Comparison of ENCODE assay signal across 1 cellular context in the genomic region with DNA sequence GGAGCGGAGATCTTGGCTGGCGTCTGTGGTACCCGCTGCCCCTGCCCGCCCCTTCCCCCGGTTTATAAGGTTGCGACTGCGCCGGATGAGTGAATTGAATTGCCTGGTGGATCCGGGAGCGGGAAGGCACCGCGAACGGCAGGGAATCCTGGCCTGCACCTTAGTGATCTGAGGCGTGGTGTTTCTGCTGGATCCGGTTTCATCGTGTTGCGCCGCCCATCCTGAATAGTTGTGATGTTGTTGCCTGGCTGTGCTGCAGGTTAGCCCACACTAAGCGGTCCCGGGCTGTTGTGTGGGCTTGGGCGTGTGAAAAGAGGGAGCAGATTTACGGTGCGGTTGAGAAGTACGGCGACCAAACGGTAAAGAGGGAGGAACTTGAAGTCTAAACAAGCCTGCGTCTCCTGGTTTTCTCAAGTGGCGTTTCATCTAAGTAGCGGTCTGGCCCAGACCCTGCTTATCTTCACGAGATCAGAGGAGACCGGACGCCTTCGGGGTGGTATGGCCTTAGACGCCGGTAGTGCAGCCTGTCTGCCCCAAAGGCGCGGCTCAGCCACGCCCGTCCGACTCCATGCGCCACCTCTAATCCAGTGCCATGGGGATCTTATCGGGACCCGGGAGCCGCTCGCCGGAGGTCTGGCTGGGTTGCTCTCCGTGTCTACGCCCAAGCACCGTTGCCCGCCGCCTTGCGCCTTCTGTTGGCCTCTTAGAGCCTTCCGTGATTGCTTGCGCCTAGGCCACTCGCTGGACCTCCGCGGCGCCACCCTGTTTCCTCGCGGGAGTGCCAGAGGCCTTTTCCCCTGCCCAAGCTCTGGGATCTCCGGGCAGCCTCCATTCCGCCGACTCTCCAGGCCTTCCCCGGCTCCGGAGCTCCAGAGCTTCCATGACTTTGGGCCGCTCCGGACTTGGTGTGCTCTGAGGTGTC.
TF ChIP-seq lines count a peak whose summit lies in the region.

No MANE protein-coding gene starts in this region.

TF ChIP-seq in HepG2, 621 proteins besides CTCF, POLR2A, EP300 and RAD21 (continued from another document and continues in another):
- TF ChIP-seq, protein P1, sequence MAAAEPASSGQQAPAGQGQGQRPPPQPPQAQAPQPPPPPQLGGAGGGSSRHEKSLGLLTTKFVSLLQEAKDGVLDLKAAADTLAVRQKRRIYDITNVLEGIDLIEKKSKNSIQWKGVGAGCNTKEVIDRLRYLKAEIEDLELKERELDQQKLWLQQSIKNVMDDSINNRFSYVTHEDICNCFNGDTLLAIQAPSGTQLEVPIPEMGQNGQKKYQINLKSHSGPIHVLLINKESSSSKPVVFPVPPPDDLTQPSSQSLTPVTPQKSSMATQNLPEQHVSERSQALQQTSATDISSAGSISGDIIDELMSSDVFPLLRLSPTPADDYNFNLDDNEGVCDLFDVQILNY (CRISPR knock-in tag; conservative IDR thresholded peaks at IDR 0.05) = no peak
- TF ChIP-seq ZNF275 (CRISPR knock-in tag; IDR thresholded peaks at IDR 0.05; ENCODE audit: borderline replicate concordance) = peak; percentile 31; the same call in 1 of the 2 replicates
- no peak for TF ChIP-seq CREBL2 (CRISPR knock-in tag; IDR thresholded peaks at IDR 0.05; ENCODE audit: borderline replicate concordance)
- TF ChIP-seq IRF9 (CRISPR knock-in tag; IDR thresholded peaks at IDR 0.05; ENCODE audit: borderline replicate concordance) = 0 out of 2 replicates have a peak, but pooled peaks have one; percentile 24
- no peak for TF ChIP-seq HNRNPK (IDR thresholded peaks at IDR 0.05; ENCODE audit: low read depth, low read length, poor library complexity, severe bottlenecking)
- no peak for TF ChIP-seq NFE2L2 (IDR thresholded peaks at IDR 0.05; ENCODE audit: low read length)
- 0 out of 2 replicates have a peak, but pooled peaks have one; percentile 19 for TF ChIP-seq RBAK (CRISPR knock-in tag; IDR thresholded peaks at IDR 0.05)
- TF ChIP-seq DZIP1 (CRISPR knock-in tag; IDR thresholded peaks at IDR 0.05) = no peak
- no peak for TF ChIP-seq BHLHE40 (IDR thresholded peaks at IDR 0.05; ENCODE audit: low read length)
- TF ChIP-seq, protein P2, sequence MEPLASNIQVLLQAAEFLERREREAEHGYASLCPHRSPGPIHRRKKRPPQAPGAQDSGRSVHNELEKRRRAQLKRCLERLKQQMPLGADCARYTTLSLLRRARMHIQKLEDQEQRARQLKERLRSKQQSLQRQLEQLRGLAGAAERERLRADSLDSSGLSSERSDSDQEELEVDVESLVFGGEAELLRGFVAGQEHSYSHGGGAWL (CRISPR knock-in tag; IDR thresholded peaks at IDR 0.05) = no peak
- TF ChIP-seq SIN3B (IDR thresholded peaks at IDR 0.05; ENCODE audit: low read length) = 0 out of 2 replicates have a peak, but pooled peaks have one; percentile 13
- TF ChIP-seq, protein P3, sequence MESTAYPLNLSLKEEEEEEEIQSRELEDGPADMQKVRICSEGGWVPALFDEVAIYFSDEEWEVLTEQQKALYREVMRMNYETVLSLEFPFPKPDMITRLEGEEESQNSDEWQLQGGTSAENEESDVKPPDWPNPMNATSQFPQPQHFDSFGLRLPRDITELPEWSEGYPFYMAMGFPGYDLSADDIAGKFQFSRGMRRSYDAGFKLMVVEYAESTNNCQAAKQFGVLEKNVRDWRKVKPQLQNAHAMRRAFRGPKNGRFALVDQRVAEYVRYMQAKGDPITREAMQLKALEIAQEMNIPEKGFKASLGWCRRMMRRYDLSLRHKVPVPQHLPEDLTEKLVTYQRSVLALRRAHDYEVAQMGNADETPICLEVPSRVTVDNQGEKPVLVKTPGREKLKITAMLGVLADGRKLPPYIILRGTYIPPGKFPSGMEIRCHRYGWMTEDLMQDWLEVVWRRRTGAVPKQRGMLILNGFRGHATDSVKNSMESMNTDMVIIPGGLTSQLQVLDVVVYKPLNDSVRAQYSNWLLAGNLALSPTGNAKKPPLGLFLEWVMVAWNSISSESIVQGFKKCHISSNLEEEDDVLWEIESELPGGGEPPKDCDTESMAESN (CRISPR knock-in tag; conservative IDR thresholded peaks at IDR 0.05) = peak; percentile 75
- no peak for TF ChIP-seq ZFP36L1 (CRISPR knock-in tag; IDR thresholded peaks at IDR 0.05)
- TF ChIP-seq, protein P4, sequence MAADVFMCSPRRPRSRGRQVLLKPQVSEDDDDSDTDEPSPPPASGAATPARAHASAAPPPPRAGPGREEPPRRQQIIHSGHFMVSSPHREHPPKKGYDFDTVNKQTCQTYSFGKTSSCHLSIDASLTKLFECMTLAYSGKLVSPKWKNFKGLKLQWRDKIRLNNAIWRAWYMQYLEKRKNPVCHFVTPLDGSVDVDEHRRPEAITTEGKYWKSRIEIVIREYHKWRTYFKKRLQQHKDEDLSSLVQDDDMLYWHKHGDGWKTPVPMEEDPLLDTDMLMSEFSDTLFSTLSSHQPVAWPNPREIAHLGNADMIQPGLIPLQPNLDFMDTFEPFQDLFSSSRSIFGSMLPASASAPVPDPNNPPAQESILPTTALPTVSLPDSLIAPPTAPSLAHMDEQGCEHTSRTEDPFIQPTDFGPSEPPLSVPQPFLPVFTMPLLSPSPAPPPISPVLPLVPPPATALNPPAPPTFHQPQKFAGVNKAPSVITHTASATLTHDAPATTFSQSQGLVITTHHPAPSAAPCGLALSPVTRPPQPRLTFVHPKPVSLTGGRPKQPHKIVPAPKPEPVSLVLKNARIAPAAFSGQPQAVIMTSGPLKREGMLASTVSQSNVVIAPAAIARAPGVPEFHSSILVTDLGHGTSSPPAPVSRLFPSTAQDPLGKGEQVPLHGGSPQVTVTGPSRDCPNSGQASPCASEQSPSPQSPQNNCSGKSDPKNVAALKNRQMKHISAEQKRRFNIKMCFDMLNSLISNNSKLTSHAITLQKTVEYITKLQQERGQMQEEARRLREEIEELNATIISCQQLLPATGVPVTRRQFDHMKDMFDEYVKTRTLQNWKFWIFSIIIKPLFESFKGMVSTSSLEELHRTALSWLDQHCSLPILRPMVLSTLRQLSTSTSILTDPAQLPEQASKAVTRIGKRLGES (CRISPR knock-in tag; IDR thresholded peaks at IDR 0.05; ENCODE audit: borderline replicate concordance) = no peak
- peak; percentile 74; the same call in 1 of the 2 replicates for TF ChIP-seq FOXC1 (CRISPR knock-in tag; IDR thresholded peaks at IDR 0.05; ENCODE audit: borderline replicate concordance)
- TF ChIP-seq, protein P5, sequence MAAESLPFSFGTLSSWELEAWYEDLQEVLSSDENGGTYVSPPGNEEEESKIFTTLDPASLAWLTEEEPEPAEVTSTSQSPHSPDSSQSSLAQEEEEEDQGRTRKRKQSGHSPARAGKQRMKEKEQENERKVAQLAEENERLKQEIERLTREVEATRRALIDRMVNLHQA (CRISPR knock-in tag; IDR thresholded peaks at IDR 0.05) = no peak
- TF ChIP-seq HDAC2 (CRISPR knock-in tag; IDR thresholded peaks at IDR 0.05) = peak; percentile 70
- TF ChIP-seq ZNF441 (CRISPR knock-in tag; IDR thresholded peaks at IDR 0.05; ENCODE audit: borderline replicate concordance) = peak; percentile 51; the same call in 1 of the 2 replicates
- 0 out of 2 replicates have a peak, but pooled peaks have one; percentile 41 for TF ChIP-seq NKX3-1 (CRISPR knock-in tag; IDR thresholded peaks at IDR 0.05)
- TF ChIP-seq SNAI1 (CRISPR knock-in tag; IDR thresholded peaks at IDR 0.05; ENCODE audit: borderline replicate concordance) = no peak
- no peak for TF ChIP-seq ZSCAN21 (CRISPR knock-in tag; IDR thresholded peaks at IDR 0.05; ENCODE audit: borderline replicate concordance)
- no peak for TF ChIP-seq ETV6 (CRISPR knock-in tag; conservative IDR thresholded peaks at IDR 0.05)
- TF ChIP-seq, protein P6, sequence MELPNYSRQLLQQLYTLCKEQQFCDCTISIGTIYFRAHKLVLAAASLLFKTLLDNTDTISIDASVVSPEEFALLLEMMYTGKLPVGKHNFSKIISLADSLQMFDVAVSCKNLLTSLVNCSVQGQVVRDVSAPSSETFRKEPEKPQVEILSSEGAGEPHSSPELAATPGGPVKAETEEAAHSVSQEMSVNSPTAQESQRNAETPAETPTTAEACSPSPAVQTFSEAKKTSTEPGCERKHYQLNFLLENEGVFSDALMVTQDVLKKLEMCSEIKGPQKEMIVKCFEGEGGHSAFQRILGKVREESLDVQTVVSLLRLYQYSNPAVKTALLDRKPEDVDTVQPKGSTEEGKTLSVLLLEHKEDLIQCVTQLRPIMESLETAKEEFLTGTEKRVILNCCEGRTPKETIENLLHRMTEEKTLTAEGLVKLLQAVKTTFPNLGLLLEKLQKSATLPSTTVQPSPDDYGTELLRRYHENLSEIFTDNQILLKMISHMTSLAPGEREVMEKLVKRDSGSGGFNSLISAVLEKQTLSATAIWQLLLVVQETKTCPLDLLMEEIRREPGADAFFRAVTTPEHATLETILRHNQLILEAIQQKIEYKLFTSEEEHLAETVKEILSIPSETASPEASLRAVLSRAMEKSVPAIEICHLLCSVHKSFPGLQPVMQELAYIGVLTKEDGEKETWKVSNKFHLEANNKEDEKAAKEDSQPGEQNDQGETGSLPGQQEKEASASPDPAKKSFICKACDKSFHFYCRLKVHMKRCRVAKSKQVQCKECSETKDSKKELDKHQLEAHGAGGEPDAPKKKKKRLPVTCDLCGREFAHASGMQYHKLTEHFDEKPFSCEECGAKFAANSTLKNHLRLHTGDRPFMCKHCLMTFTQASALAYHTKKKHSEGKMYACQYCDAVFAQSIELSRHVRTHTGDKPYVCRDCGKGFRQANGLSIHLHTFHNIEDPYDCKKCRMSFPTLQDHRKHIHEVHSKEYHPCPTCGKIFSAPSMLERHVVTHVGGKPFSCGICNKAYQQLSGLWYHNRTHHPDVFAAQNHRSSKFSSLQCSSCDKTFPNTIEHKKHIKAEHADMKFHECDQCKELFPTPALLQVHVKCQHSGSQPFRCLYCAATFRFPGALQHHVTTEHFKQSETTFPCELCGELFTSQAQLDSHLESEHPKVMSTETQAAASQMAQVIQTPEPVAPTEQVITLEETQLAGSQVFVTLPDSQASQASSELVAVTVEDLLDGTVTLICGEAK (IDR thresholded peaks at IDR 0.05) = no peak
- TF ChIP-seq, protein P6 (CRISPR knock-in tag; IDR thresholded peaks at IDR 0.05) = peak; percentile 42; the same call in 1 of the 2 replicates
- no peak for TF ChIP-seq ZNF354B (CRISPR knock-in tag; IDR thresholded peaks at IDR 0.05)
- TF ChIP-seq ESRRA (CRISPR knock-in tag; IDR thresholded peaks at IDR 0.05; ENCODE audit: low read depth) = no peak
- no peak for TF ChIP-seq FOXA1 (IDR thresholded peaks at IDR 0.05)
- TF ChIP-seq FOXA1 (CRISPR knock-in tag; IDR thresholded peaks at IDR 0.05) = no peak
